ENCODE assay signal across 1 cellular context in the genomic region with DNA sequence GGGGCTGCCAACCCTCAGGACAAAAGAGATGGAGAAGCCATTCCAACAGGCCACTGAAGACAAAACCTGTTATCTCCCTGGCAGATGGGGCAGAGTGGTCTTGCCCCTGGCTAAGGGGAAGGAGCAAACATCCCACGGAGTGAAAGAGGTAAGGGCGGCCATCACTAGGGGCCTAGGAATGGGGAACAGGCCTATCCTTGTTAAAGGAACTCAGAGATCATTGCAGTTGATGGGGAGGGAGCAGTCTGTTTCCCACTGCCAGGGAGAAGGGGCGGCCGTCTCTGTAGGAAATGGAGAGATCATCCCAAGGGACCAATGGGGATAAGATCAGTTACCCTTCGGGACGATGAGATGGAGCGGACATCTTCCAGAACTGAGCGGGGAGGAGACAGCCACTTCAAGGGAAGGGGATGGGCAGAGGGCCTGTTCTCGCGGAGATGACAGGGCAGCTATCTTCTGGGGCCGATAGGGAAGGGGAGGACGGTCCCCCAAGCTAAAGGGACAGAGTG.
TF ChIP-seq lines count a peak whose summit lies in the region.

No MANE protein-coding gene starts in this region.

TF ChIP-seq in WTC11, 78 proteins besides CTCF, POLR2A, EP300 and RAD21 (continued from another document):
- TF ChIP-seq STAT6 (CRISPR knock-in tag; conservative IDR thresholded peaks at IDR 0.05; ENCODE audit: low read depth) = no peak
- TF ChIP-seq, protein P1, sequence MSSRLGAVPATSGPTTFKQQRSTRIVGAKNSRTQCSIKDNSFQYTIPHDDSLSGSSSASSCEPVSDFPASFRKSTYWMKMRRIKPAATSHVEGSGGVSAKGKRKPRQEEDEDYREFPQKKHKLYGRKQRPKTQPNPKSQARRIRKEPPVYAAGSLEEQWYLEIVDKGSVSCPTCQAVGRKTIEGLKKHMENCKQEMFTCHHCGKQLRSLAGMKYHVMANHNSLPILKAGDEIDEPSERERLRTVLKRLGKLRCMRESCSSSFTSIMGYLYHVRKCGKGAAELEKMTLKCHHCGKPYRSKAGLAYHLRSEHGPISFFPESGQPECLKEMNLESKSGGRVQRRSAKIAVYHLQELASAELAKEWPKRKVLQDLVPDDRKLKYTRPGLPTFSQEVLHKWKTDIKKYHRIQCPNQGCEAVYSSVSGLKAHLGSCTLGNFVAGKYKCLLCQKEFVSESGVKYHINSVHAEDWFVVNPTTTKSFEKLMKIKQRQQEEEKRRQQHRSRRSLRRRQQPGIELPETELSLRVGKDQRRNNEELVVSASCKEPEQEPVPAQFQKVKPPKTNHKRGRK (CRISPR knock-in tag; IDR thresholded peaks at IDR 0.05; ENCODE audit: borderline replicate concordance) = no peak
- TF ChIP-seq, protein P2, sequence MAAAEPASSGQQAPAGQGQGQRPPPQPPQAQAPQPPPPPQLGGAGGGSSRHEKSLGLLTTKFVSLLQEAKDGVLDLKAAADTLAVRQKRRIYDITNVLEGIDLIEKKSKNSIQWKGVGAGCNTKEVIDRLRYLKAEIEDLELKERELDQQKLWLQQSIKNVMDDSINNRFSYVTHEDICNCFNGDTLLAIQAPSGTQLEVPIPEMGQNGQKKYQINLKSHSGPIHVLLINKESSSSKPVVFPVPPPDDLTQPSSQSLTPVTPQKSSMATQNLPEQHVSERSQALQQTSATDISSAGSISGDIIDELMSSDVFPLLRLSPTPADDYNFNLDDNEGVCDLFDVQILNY (CRISPR knock-in tag; IDR thresholded peaks at IDR 0.05) = no peak
- no peak for TF ChIP-seq RELA (CRISPR knock-in tag; IDR thresholded peaks at IDR 0.05; ENCODE audit: borderline replicate concordance)
- TF ChIP-seq ATF1 (CRISPR knock-in tag; IDR thresholded peaks at IDR 0.05) = no peak
- no peak for TF ChIP-seq MAX (CRISPR knock-in tag; IDR thresholded peaks at IDR 0.05)
- no peak for TF ChIP-seq IRF2 (CRISPR knock-in tag; IDR thresholded peaks at IDR 0.05; ENCODE audit: borderline replicate concordance, low read depth)
- no peak for TF ChIP-seq TCF7 (CRISPR knock-in tag; IDR thresholded peaks at IDR 0.05; ENCODE audit: low read depth)
